ENCODE assay signal across 29 cellular contexts in genomic region chr2:134191835-134192234, GRCh38.
"Had no signal": no experiment of that assay in that cellular context is flagged by ENCODE, and none has a peak within 500 bp of the region (broad histone marks: within the 10 kb centered on the region; RNA-seq: fewer than 3 reads in every experiment).

No MANE protein-coding gene starts in this region.

- H3K27ac Mint-ChIP-seq: memory B cell; mesothelial cell of epicardium; nephron; stimulated activated naive CD8-positive, alpha-beta T cell treated with anti-CD3 and anti-CD28 coated beads, Interleukin-15, amount 100 ng/mL, for 72 hours; type B pancreatic cell had no signal

- H3K9ac ChIP-seq: neural progenitor cell had no signal

- H3K27ac ChIP-seq: lower lobe of right lung, neural progenitor cell, prostate gland had no signal

- H3K9me3 ChIP-seq: lower lobe of right lung, mucosa of descending colon, prostate gland, right atrium auricular region, tibial artery had no signal

- ATAC-seq: lower lobe of right lung; mucosa of descending colon; naive thymus-derived CD4-positive, alpha-beta T cell; sciatic nerve; stimulated activated naive CD8-positive, alpha-beta T cell treated with anti-CD3 and anti-CD28 coated beads, Interleukin-15, amount 100 ng/mL, for 72 hours had no signal

- H3K4me1 ChIP-seq: lower lobe of right lung, neural progenitor cell, prostate gland had no signal

- H3K4me3 ChIP-seq: dorsolateral prefrontal cortex, heart right ventricle, lower lobe of right lung, mucosa of descending colon, neural progenitor cell, prostate gland, right atrium auricular region, smooth muscle cell, tibial artery had no signal

- H3K4me3 Mint-ChIP-seq: memory B cell; mesothelial cell of epicardium; nephron; neural progenitor cell; stimulated activated naive CD8-positive, alpha-beta T cell treated with anti-CD3 and anti-CD28 coated beads, Interleukin-15, amount 100 ng/mL, for 72 hours; type B pancreatic cell had no signal

- FAIRE-seq: islet of Langerhans had no signal

- H3K36me3 ChIP-seq: heart right ventricle, lower lobe of right lung, neural progenitor cell, prostate gland, right atrium auricular region, tibial artery had no signal

- H2AFZ ChIP-seq: neural progenitor cell had no signal

- H3K27me3 ChIP-seq: dorsolateral prefrontal cortex, heart right ventricle, neural progenitor cell, right atrium auricular region, tibial artery had no signal

- H3K27me3 Mint-ChIP-seq: memory B cell; naive thymus-derived CD4-positive, alpha-beta T cell; stimulated activated naive CD8-positive, alpha-beta T cell treated with anti-CD3 and anti-CD28 coated beads, Interleukin-15, amount 100 ng/mL, for 72 hours; type B pancreatic cell had no signal

- H3K9me3 Mint-ChIP-seq: nephron had no signal

- H3K4me2 ChIP-seq: neural progenitor cell, smooth muscle cell had no signal

- DNase-seq: dorsolateral prefrontal cortex; effector CD4-positive, alpha-beta T cell; foreskin fibroblast; glutamatergic neuron; hippocampal formation; kidney glomerular epithelial cell; left ventricle myocardium superior; lower lobe of right lung; mucosa of descending colon; naive thymus-derived CD4-positive, alpha-beta T cell; nucleus accumbens; stimulated activated CD4-positive, alpha-beta T cell treated with anti-CD3 and anti-CD28 coated beads, Interleukin-12 subunit alpha, Interleukin-12 subunit beta, amount 100 ng/mL, for 4 hours; stimulated activated CD4-positive, alpha-beta T cell treated with anti-CD3 and anti-CD28 coated beads, Interleukin-1b, Interleukin-23, amount 100 ng/mL, for 48 hours; stimulated activated CD4-positive, alpha-beta T cell treated with anti-CD3 and anti-CD28 coated beads, Interleukin-4, amount 100 ng/mL, for 1 hour; stimulated activated CD8-positive, alpha-beta memory T cell treated with anti-CD3 and anti-CD28 coated beads, Interleukin-4, amount 100 ng/mL, for 48 hours; stimulated activated naive CD4-positive, alpha-beta T cell; stimulated activated naive CD8-positive, alpha-beta T cell treated with anti-CD3 and anti-CD28 coated beads, Interleukin-15, amount 100 ng/mL, for 72 hours; tibial artery had no signal
